9 cellular contexts compared by ENCODE assay signal in the genomic region with DNA sequence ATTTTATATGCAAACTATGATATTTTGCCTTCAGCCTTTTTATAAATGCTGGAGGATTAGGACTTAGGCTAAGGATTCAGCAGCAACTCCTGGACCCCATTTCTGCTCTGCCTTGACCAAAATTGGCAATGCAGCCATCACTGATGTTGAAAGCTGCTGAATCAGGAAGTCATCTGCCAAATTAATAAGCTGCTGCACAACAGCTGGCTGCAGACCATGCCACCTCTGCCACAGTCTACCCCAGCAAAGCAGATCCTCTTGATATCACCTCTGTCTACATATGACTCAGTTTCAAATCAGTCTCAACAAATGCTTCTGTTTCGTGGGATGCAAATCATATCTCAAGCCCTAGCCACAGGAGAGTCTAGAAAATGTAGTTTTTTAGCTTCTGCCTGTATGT. TPM values are rescaled to one million over a fixed set of nuclear protein-coding genes. Genes with fewer than 3 reads are reported as not detected.
DNase-seq lines count a peak whose midpoint lies in the region; ATAC-seq and TF ChIP-seq lines count a peak whose summit lies in the region.
"Had no signal": no experiment of that assay in that cellular context is flagged by ENCODE, and none has a peak within 500 bp of the region (broad histone marks: within the 10 kb centered on the region; RNA-seq: fewer than 3 reads in every experiment).

No MANE protein-coding gene starts in this region.

- no peaks in the 10 kb centered on the region for H3K9me3 Mint-ChIP-seq in CD4-positive, CD25-positive, alpha-beta regulatory T cell
- H3K9me3 Mint-ChIP-seq in natural killer cell treated with Interleukin-12 subunit alpha and Interleukin-12 subunit beta and Interleukin-15 and Interleukin-18, amount 100 ng/mL, for 72 hours = no peaks in the 10 kb centered on the region

- H3K4me3 ChIP-seq in CD4-positive, CD25-positive, alpha-beta regulatory T cell (ENCODE audit: low read depth, low read length) = peak overlapping the region; percentile 66
- H3K4me3 ChIP-seq in HL-60 (replicated peaks; ENCODE audit: insufficient read depth, low read length) = no peak overlapping the region
- H3K4me3 ChIP-seq: cardiac muscle cell had no signal

- peaks cover 56% of the 10 kb centered on the region for H3K4me1 ChIP-seq in CD4-positive, CD25-positive, alpha-beta regulatory T cell (ENCODE audit: control insufficient read depth, insufficient read depth, low read length, poor library complexity, severe bottlenecking)

- peaks cover 27 to 67% (median 49%) of the 10 kb centered on the region in 4 donors for H3K4me1 Mint-ChIP-seq in CD4-positive, CD25-positive, alpha-beta regulatory T cell
- H3K4me1 Mint-ChIP-seq in natural killer cell treated with Interleukin-12 subunit alpha and Interleukin-12 subunit beta and Interleukin-15 and Interleukin-18, amount 100 ng/mL, for 72 hours (ENCODE audit: low read depth in 2 of 2) = peaks cover 40 to 46% of the 10 kb centered on the region in 2 donors

- H3K27ac ChIP-seq in CD4-positive, CD25-positive, alpha-beta regulatory T cell (ENCODE audit: insufficient read depth, low read length, poor library complexity, severe bottlenecking) = peak overlapping the region; percentile 70
- no peak overlapping the region for H3K27ac ChIP-seq in HL-60 (replicated peaks)
- H3K27ac ChIP-seq: cardiac muscle cell had no signal

- DNase-seq in CD4-positive, CD25-positive, alpha-beta regulatory T cell = peak in 2 of 3 donors; percentile 22 to 89
- DNase-seq in HL-60 (ENCODE audit: low read depth in 1 of 2, low spot score in 1 of 2) (peak; percentile 47 to 77), activated T-cell treated with anti-CD3 and anti-CD28 coated beads for 1 hour (ENCODE audit: low read depth) (peak; percentile 17), iPS-NIHi7 (ENCODE audit: extremely low spot score) (no peak), DMS114 treated with DMSO at 0.1 percent for 48 hours (lab: John Stamatoyannopoulos, UW; ENCODE audit: unreplicated experiment) (no peak), NCI-H2196 treated with DMSO at 0.1 percent for 48 hours (lab: John Stamatoyannopoulos, UW; ENCODE audit: unreplicated experiment) (no peak)
- DNase-seq in natural killer cell treated with Interleukin-12 subunit alpha and Interleukin-12 subunit beta and Interleukin-15 and Interleukin-18, amount 100 ng/mL, for 72 hours (ENCODE audit: low spot score) = peak; percentile 74

- H3K4me3 Mint-ChIP-seq in CD4-positive, CD25-positive, alpha-beta regulatory T cell = peak overlapping the region; percentile 46 to 82 (median 78)
- H3K4me3 Mint-ChIP-seq in natural killer cell treated with Interleukin-12 subunit alpha and Interleukin-12 subunit beta and Interleukin-15 and Interleukin-18, amount 100 ng/mL, for 72 hours = peak overlapping the region; percentile 78

- peaks cover 17% of the 10 kb centered on the region for H3K27me3 Mint-ChIP-seq in CD4-positive, CD25-positive, alpha-beta regulatory T cell
- H3K27me3 Mint-ChIP-seq in natural killer cell treated with Interleukin-12 subunit alpha and Interleukin-12 subunit beta and Interleukin-15 and Interleukin-18, amount 100 ng/mL, for 72 hours = no peaks in the 10 kb centered on the region

- peak; percentile 32 to 44 for ATAC-seq in CD4-positive, CD25-positive, alpha-beta regulatory T cell (ENCODE audit: low read depth in 2 of 2)
- peak; percentile 40 for ATAC-seq in GM21381 (IDR thresholded peaks at IDR 0.05; ENCODE audit: unreplicated experiment)
- ATAC-seq in natural killer cell treated with Interleukin-12 subunit alpha and Interleukin-12 subunit beta and Interleukin-15 and Interleukin-18, amount 100 ng/mL, for 72 hours = peak; percentile 65 to 68

- no peak for TF ChIP-seq CTCF in HL-60 (IDR thresholded peaks at IDR 0.05; ENCODE audit: insufficient read depth, low read length)

- no peaks in the 10 kb centered on the region for H3K9me3 ChIP-seq in CD4-positive, CD25-positive, alpha-beta regulatory T cell (ENCODE audit: control insufficient read depth in 2 of 2, low read length in 2 of 2)

- no peaks in the 10 kb centered on the region for H3K36me3 ChIP-seq in CD4-positive, CD25-positive, alpha-beta regulatory T cell (ENCODE audit: control insufficient read depth, insufficient read depth, low read length)
- H3K36me3 ChIP-seq: cardiac muscle cell had no signal

- H3K27me3 ChIP-seq in CD4-positive, CD25-positive, alpha-beta regulatory T cell (ENCODE audit: control insufficient read depth, insufficient read depth, low read length) = no peaks in the 10 kb centered on the region
- H3K27me3 ChIP-seq in HL-60 (ENCODE audit: insufficient read depth, poor library complexity, severe bottlenecking) = no peaks in the 10 kb centered on the region
- H3K27me3 ChIP-seq: cardiac muscle cell had no signal

- H3K27ac Mint-ChIP-seq in CD4-positive, CD25-positive, alpha-beta regulatory T cell = peak overlapping the region; percentile 86 to 91 (median 89)
- peak overlapping the region; percentile 86 to 95 for H3K27ac Mint-ChIP-seq in natural killer cell treated with Interleukin-12 subunit alpha and Interleukin-12 subunit beta and Interleukin-15 and Interleukin-18, amount 100 ng/mL, for 72 hours

- H3K36me3 Mint-ChIP-seq in CD4-positive, CD25-positive, alpha-beta regulatory T cell = no peaks in the 10 kb centered on the region
- no peaks in the 10 kb centered on the region for H3K36me3 Mint-ChIP-seq in natural killer cell treated with Interleukin-12 subunit alpha and Interleukin-12 subunit beta and Interleukin-15 and Interleukin-18, amount 100 ng/mL, for 72 hours

RNA-seq across cellular contexts. Expression of gene SOS1, which starts 7.1 kb away (rescaled TPM):
- 50.4 TPM for total RNA-seq in CD4-positive, CD25-positive, alpha-beta regulatory T cell
- polyA plus RNA-seq in CD4-positive, CD25-positive, alpha-beta regulatory T cell = 10 to 100 TPM in 3 of 4 donors, 1 to 10 TPM in 1; 5.5 to 15.2 (median 11.9) TPM
- 10 to 100 TPM; 57.9 to 67.1 TPM for total RNA-seq in natural killer cell treated with Interleukin-12 subunit alpha and Interleukin-12 subunit beta and Interleukin-15 and Interleukin-18, amount 100 ng/mL, for 72 hours

Comparison
In these comparisons a context has a peak if more than half of its experiments do, and no peak if none do; other contexts are left out.
1. DNase-seq: peak in CD4-positive, CD25-positive, alpha-beta regulatory T cell (2 of 3), HL-60 (2 of 2), activated T-cell treated with anti-CD3 and anti-CD28 coated beads for 1 hour (single experiment) and natural killer cell treated with Interleukin-12 subunit alpha and Interleukin-12 subunit beta and Interleukin-15 and Interleukin-18, amount 100 ng/mL, for 72 hours (single experiment); none in iPS-NIHi7 (single experiment), DMS114 treated with DMSO at 0.1 percent for 48 hours (single experiment) and NCI-H2196 treated with DMSO at 0.1 percent for 48 hours (single experiment).
2. Peak in every context shown above with its lines, with median percentiles within 50 percentile points of each other: ATAC-seq.